Comparison of ENCODE assay signal across 8 cellular contexts in genomic region chrX:115233497-115234219, GRCh38. TPM values are rescaled to one million over a fixed set of nuclear protein-coding genes. Genes with fewer than 3 reads are reported as not detected.
A peak's percentile ranks its signal among the peaks of the same experiment; 100 is the strongest.
DNase-seq lines count a peak whose midpoint lies in the region; ATAC-seq and TF ChIP-seq lines count a peak whose summit lies in the region.

Gene LRCH2 (minus strand): TSS chrX:115234096. CDS start chrX:115234041, 55 bp downstream.

- ATAC-seq in omental fat pad (ENCODE audit: low FRiP score) = peak; percentile 69
- ATAC-seq in GM18520 (IDR thresholded peaks at IDR 0.05; ENCODE audit: unreplicated experiment) = no peak
- ATAC-seq in HG02852 (IDR thresholded peaks at IDR 0.05; ENCODE audit: unreplicated experiment) = no peak

- H3K4me3 ChIP-seq in fibroblast of villous mesenchyme (ENCODE audit: low read depth, low read length) = peak within 1 kb of the TSS; percentile 67

- peak in 12 of 14 donors; percentile 10 to 73 (median 41) for DNase-seq in C1 segment of cervical spinal cord (lab: John Stamatoyannopoulos, UW)
- DNase-seq in NCI-H510A (lab: John Stamatoyannopoulos, UW) = peak; percentile 8
- no peak for DNase-seq in fibroblast of villous mesenchyme (ENCODE audit: low read depth)
- no peak for DNase-seq in omental fat pad (ENCODE audit: low spot score)
- DNase-seq in NCI-H1048 (lab: John Stamatoyannopoulos, UW) = no peak
- DNase-seq in activated T-cell treated with anti-CD3 and anti-CD28 coated beads, Interleukin-2, amount 50 U/mL, for 1 hour = no peak

- no peak for TF ChIP-seq CTCF in fibroblast of villous mesenchyme (IDR thresholded peaks at IDR 0.05; ENCODE audit: insufficient read depth, low read depth, low read length)
- no peak for TF ChIP-seq CTCF in omental fat pad (IDR thresholded peaks at IDR 0.05)

RNA-seq across cellular contexts. Expression of gene LRCH2, which starts in this region (rescaled TPM):
- 5.8 and 8.2 TPM in 2 replicates for total RNA-seq in fibroblast of villous mesenchyme
- 10 to 100 TPM in 1 of 4 donors, 1 to 10 TPM in 3; 2.2 to 10.6 (median 3.4) TPM for total RNA-seq in omental fat pad

Comparison
In these comparisons a context has a peak if more than half of its experiments do, and no peak if none do; other contexts are left out.
1. DNase-seq: peak in C1 segment of cervical spinal cord (12 of 14) and NCI-H510A (single experiment); none in fibroblast of villous mesenchyme (single experiment), omental fat pad (single experiment), NCI-H1048 (single experiment) and activated T-cell treated with anti-CD3 and anti-CD28 coated beads, Interleukin-2, amount 50 U/mL, for 1 hour (single experiment).